Comparison of ENCODE assay signal across 1 cellular context in genomic region chr6:168116975-168117899, GRCh38.
TF ChIP-seq lines count a peak whose summit lies in the region.

No MANE protein-coding gene starts in this region.

TF ChIP-seq in GM23338, 12 proteins besides CTCF, POLR2A, EP300 and RAD21 (continued from another document):
- no peak for TF ChIP-seq ZNF462 (CRISPR knock-in tag; IDR thresholded peaks at IDR 0.05)
- no peak for TF ChIP-seq EZH2 (IDR thresholded peaks at IDR 0.05; ENCODE audit: low read depth, unreplicated experiment)
